9 cellular contexts compared by ENCODE assay signal in genomic region chr1:17045623-17046022, GRCh38. TPM values are rescaled to one million over a fixed set of nuclear protein-coding genes. Genes with fewer than 3 reads are reported as not detected.
DNase-seq lines count a peak whose midpoint lies in the region; ATAC-seq and TF ChIP-seq lines count a peak whose summit lies in the region.
"Had no signal": no experiment of that assay in that cellular context is flagged by ENCODE, and none has a peak within 500 bp of the region (broad histone marks: within the 10 kb centered on the region; RNA-seq: fewer than 3 reads in every experiment).

No MANE protein-coding gene starts in this region.

- no peak overlapping the region for H3K4me3 Mint-ChIP-seq in natural killer cell treated with Interleukin-12 subunit alpha and Interleukin-12 subunit beta and Interleukin-15 and Interleukin-18, amount 100 ng/mL, for 72 hours

- no peaks in the 10 kb centered on the region for H3K27me3 ChIP-seq in Karpas-422 (ENCODE audit: low read length)
- no peaks in the 10 kb centered on the region for H3K27me3 ChIP-seq in mucosa of stomach (ENCODE audit: control insufficient read depth, insufficient read depth, low read length)

- H3K9ac ChIP-seq in Karpas-422 (ENCODE audit: low read length) (no peak overlapping the region), mucosa of stomach (ENCODE audit: low read length) (peak overlapping the region; percentile 9)

- peaks cover 10% of the 10 kb centered on the region in 2 donors for H3K4me1 Mint-ChIP-seq in natural killer cell treated with Interleukin-12 subunit alpha and Interleukin-12 subunit beta and Interleukin-15 and Interleukin-18, amount 100 ng/mL, for 72 hours (ENCODE audit: low read depth in 2 of 2)

- no peaks in the 10 kb centered on the region for H3K27me3 Mint-ChIP-seq in natural killer cell treated with Interleukin-12 subunit alpha and Interleukin-12 subunit beta and Interleukin-15 and Interleukin-18, amount 100 ng/mL, for 72 hours

- peaks cover 27% of the 10 kb centered on the region; the same call in 1 of the 2 replicates for H3K36me3 ChIP-seq in Karpas-422 (ENCODE audit: insufficient read depth, low read length)
- H3K36me3 ChIP-seq in mucosa of stomach (ENCODE audit: control insufficient read depth, insufficient read depth, low read length): no peaks in the 10 kb centered on the region

- no peak overlapping the region for H3K27ac ChIP-seq in Karpas-422 (ENCODE audit: low read length)

- H3K9me3 ChIP-seq in Karpas-422 (ENCODE audit: low read length) (no peaks in the 10 kb centered on the region), mucosa of stomach (ENCODE audit: control insufficient read depth, low read length) (no peaks in the 10 kb centered on the region)

- H3K36me3 Mint-ChIP-seq in natural killer cell treated with Interleukin-12 subunit alpha and Interleukin-12 subunit beta and Interleukin-15 and Interleukin-18, amount 100 ng/mL, for 72 hours: peaks cover 6% of the 10 kb centered on the region

- H2AFZ ChIP-seq in Karpas-422 (ENCODE audit: low read length): no peak overlapping the region

- H3K4me3 ChIP-seq in AG10803 (ENCODE audit: low read length) (peak overlapping the region; percentile 38), Karpas-422 (ENCODE audit: low read length) (no peak overlapping the region), mucosa of stomach (ENCODE audit: low read length) (no peak overlapping the region)

- H4K20me1 ChIP-seq in Karpas-422 (ENCODE audit: insufficient read depth, low read depth, low read length): 0 out of 2 replicates have a peak, but pooled peaks cover 3% of the 10 kb centered on the region

- no peaks in the 10 kb centered on the region for H3K9me3 Mint-ChIP-seq in natural killer cell treated with Interleukin-12 subunit alpha and Interleukin-12 subunit beta and Interleukin-15 and Interleukin-18, amount 100 ng/mL, for 72 hours

- no peak overlapping the region for H3K27ac Mint-ChIP-seq in natural killer cell treated with Interleukin-12 subunit alpha and Interleukin-12 subunit beta and Interleukin-15 and Interleukin-18, amount 100 ng/mL, for 72 hours

- no peak for ATAC-seq in natural killer cell treated with Interleukin-12 subunit alpha and Interleukin-12 subunit beta and Interleukin-15 and Interleukin-18, amount 100 ng/mL, for 72 hours

- peak overlapping the region; percentile 45 for H3K4me2 ChIP-seq in Karpas-422 (ENCODE audit: low read depth, low read length, poor library complexity, severe bottlenecking)

- H3K4me1 ChIP-seq in Karpas-422 (ENCODE audit: low read length): peaks cover 13% of the 10 kb centered on the region
- H3K4me1 ChIP-seq in mucosa of stomach (ENCODE audit: control insufficient read depth, insufficient read depth, low read length): peaks cover 5% of the 10 kb centered on the region

- H3K9me2 ChIP-seq in Karpas-422 (replicated peaks; ENCODE audit: insufficient read depth, low read length): no peaks in the 10 kb centered on the region

- no peak for TF ChIP-seq CTCF in AG10803 (conservative IDR thresholded peaks at IDR 0.05; ENCODE audit: low read length)

- DNase-seq in AG10803 (ENCODE audit: low read depth): peak; percentile 26
- DNase-seq in Karpas-422: peak; percentile 46
- DNase-seq in cerebellar cortex (ENCODE audit: low spot score): peak; percentile 68
- no peak for DNase-seq in stimulated activated CD8-positive, alpha-beta memory T cell treated with anti-CD3 and anti-CD28 coated beads, Interleukin-4, amount 100 ng/mL, for 48 hours
- DNase-seq in iPS-NIHi7 (ENCODE audit: extremely low spot score): no peak
- DNase-seq in germinal center (ENCODE audit: low spot score): no peak
- no peak for DNase-seq in natural killer cell treated with Interleukin-12 subunit alpha and Interleukin-12 subunit beta and Interleukin-15 and Interleukin-18, amount 100 ng/mL, for 72 hours (ENCODE audit: low spot score)
- DNase-seq: activated effector memory CD4-positive, alpha-beta T cell treated with Interleukin-2 at 50 U/mL for 16 hours had no signal

- peaks cover 63% of the 10 kb centered on the region for H3K79me2 ChIP-seq in Karpas-422 (ENCODE audit: low read length)

RNA-seq across cellular contexts. Expression of gene SDHB, which starts 8.2 kb away (rescaled TPM):
- 157 and 172 TPM in 2 replicates for total RNA-seq in Karpas-422 (2014; rRNA removed; shearing (Covaris generic); ENCODE audit: low replicate concordance)
- 100 to 1,000 TPM in 1 of 2 donors, 10 to 100 TPM in 1; 92.1 to 106 TPM for total RNA-seq in natural killer cell treated with Interleukin-12 subunit alpha and Interleukin-12 subunit beta and Interleukin-15 and Interleukin-18, amount 100 ng/mL, for 72 hours

RNA-seq across cellular contexts. Expression of gene ATP13A2, which starts 33.9 kb away (rescaled TPM):
- 13.6 and 24.1 TPM in 2 replicates for total RNA-seq in Karpas-422 (2014; rRNA removed; shearing (Covaris generic); ENCODE audit: low replicate concordance)
- total RNA-seq in natural killer cell treated with Interleukin-12 subunit alpha and Interleukin-12 subunit beta and Interleukin-15 and Interleukin-18, amount 100 ng/mL, for 72 hours: 10 to 100 TPM; 68.0 to 88.3 TPM

Comparison
In these comparisons a context has a peak if more than half of its experiments do, and no peak if none do; other contexts are left out.
1. DNase-seq: peak in AG10803 (single experiment), Karpas-422 (single experiment) and cerebellar cortex (single experiment); none in stimulated activated CD8-positive, alpha-beta memory T cell treated with anti-CD3 and anti-CD28 coated beads, Interleukin-4, amount 100 ng/mL, for 48 hours (single experiment), iPS-NIHi7 (single experiment), germinal center (single experiment) and natural killer cell treated with Interleukin-12 subunit alpha and Interleukin-12 subunit beta and Interleukin-15 and Interleukin-18, amount 100 ng/mL, for 72 hours (single experiment).